Comparison of ENCODE assay signal across 9 cellular contexts in genomic region chr7:17369686-17370426, GRCh38.
DNase-seq lines count a peak whose midpoint lies in the region; TF ChIP-seq lines count a peak whose summit lies in the region.
"Had no signal": no experiment of that assay in that cellular context is flagged by ENCODE, and none has a peak within 500 bp of the region (broad histone marks: within the 10 kb centered on the region; RNA-seq: fewer than 3 reads in every experiment).

No MANE protein-coding gene starts in this region.

- no peak overlapping the region for H3K4me3 Mint-ChIP-seq in activated naive CD4-positive, alpha-beta T cell treated with anti-CD3 and anti-CD28 coated beads, Interleukin-2, amount 10 ng/mL, durations not matched to agents 7 days and 5 days
- H3K4me3 Mint-ChIP-seq: activated B cell treated with CpG ODN at 0.5 μM for 24 hours had no signal

- H3K18ac ChIP-seq in trophoblast cell (ENCODE audit: low read length), result no peak overlapping the region

- no peak overlapping the region for H3K9ac ChIP-seq in trophoblast cell (ENCODE audit: low read length)

- H3K36me3 ChIP-seq in Peyer's patch (no peaks in the 10 kb centered on the region), trophoblast cell (ENCODE audit: control insufficient read depth in 1 of 2, insufficient read depth in 2 of 2, low read length in 2 of 2) (no peaks in the 10 kb centered on the region)

- H3K4ac ChIP-seq in trophoblast cell (ENCODE audit: low read depth, low read length), result no peak overlapping the region

- H3K4me1 ChIP-seq in Peyer's patch (peaks cover 0 to 18% (median 0%) of the 10 kb centered on the region in 4 donors), trophoblast cell (ENCODE audit: control insufficient read depth in 1 of 2, insufficient read depth in 2 of 2, low read length in 2 of 2) (no peaks in the 10 kb centered on the region)

- no peak overlapping the region for H2AK5ac ChIP-seq in trophoblast cell (ENCODE audit: low read length)

- H3K4me3 ChIP-seq in Peyer's patch (no peak overlapping the region), trophoblast cell (ENCODE audit: low read depth, low read length) (no peak overlapping the region)

- CTCF ChIA-PET in activated naive CD4-positive, alpha-beta T cell treated with anti-CD3 and anti-CD28 coated beads, Interleukin-2, amount 10 ng/mL, durations not matched to agents 7 days and 5 days (lab: Charles Lee), result interaction anchor here (0.7 kb wide), 1 partner anchor 1674 kb away, joined by 4 read pairs; no protein-coding TSS in a partner anchor

- no peak for TF ChIP-seq POLR2A in Peyer's patch (IDR thresholded peaks at IDR 0.05)

- no peak overlapping the region for H2BK5ac ChIP-seq in trophoblast cell (ENCODE audit: low read depth, low read length, poor library complexity)

- H3K27me3 Mint-ChIP-seq in activated naive CD4-positive, alpha-beta T cell treated with anti-CD3 and anti-CD28 coated beads, Interleukin-2, amount 10 ng/mL, durations not matched to agents 7 days and 5 days, result no peaks in the 10 kb centered on the region
- H3K27me3 Mint-ChIP-seq: activated B cell treated with CpG ODN at 0.5 μM for 24 hours had no signal

- no peak overlapping the region for H2AFZ ChIP-seq in trophoblast cell (ENCODE audit: insufficient read depth, low read length, poor library complexity)

- no peak overlapping the region for H4K8ac ChIP-seq in trophoblast cell (ENCODE audit: low read depth, low read length)

- H3K79me2 ChIP-seq in trophoblast cell (ENCODE audit: control insufficient read depth, insufficient read depth, low read length, poor library complexity), result no peaks in the 10 kb centered on the region

- H3K27ac Mint-ChIP-seq in activated naive CD4-positive, alpha-beta T cell treated with anti-CD3 and anti-CD28 coated beads, Interleukin-2, amount 10 ng/mL, durations not matched to agents 7 days and 5 days, result no peak overlapping the region
- H3K27ac Mint-ChIP-seq: activated B cell treated with CpG ODN at 0.5 μM for 24 hours had no signal

- H3K36me3 Mint-ChIP-seq in activated naive CD4-positive, alpha-beta T cell treated with anti-CD3 and anti-CD28 coated beads, Interleukin-2, amount 10 ng/mL, durations not matched to agents 7 days and 5 days, result no peaks in the 10 kb centered on the region

- peak; percentile 89 for DNase-seq in ELR (ENCODE audit: low read depth)
- no peak for DNase-seq in Peyer's patch
- DNase-seq in fibroblast of gingiva (ENCODE audit: low read depth), result peak; percentile 98
- peak; percentile 66 to 91 for DNase-seq in trophoblast cell
- DNase-seq in NCI-H2171 (lab: John Stamatoyannopoulos, UW), result no peak
- no peak for DNase-seq in activated CD4-positive, CD25-positive, alpha-beta regulatory T cell (lab: John Stamatoyannopoulos, UW)
- DNase-seq in activated naive CD4-positive, alpha-beta T cell treated with anti-CD3 and anti-CD28 coated beads, Interleukin-2, amount 10 ng/mL, durations not matched to agents 7 days and 5 days, result no peak
- no peak for DNase-seq in NCI-H524 treated with DMSO at 0.1 percent for 48 hours (lab: John Stamatoyannopoulos, UW)
- DNase-seq: activated B cell treated with CpG ODN at 0.5 μM for 24 hours had no signal

- no peak overlapping the region for H2BK12ac ChIP-seq in trophoblast cell (ENCODE audit: low read length)

- H3K9me3 ChIP-seq in Peyer's patch, result no peaks in the 10 kb centered on the region
- H3K9me3 ChIP-seq in trophoblast cell (ENCODE audit: insufficient read depth, low read depth, low read length), result no peaks in the 10 kb centered on the region

- H3K23ac ChIP-seq in trophoblast cell (ENCODE audit: low read length), result no peak overlapping the region

- H2BK120ac ChIP-seq in trophoblast cell (ENCODE audit: insufficient read depth, low read length, poor library complexity), result no peak overlapping the region

- TF ChIP-seq CTCF in Peyer's patch (IDR thresholded peaks at IDR 0.05), result no peak

- H3K79me1 ChIP-seq in trophoblast cell (ENCODE audit: low read length), result no peaks in the 10 kb centered on the region

- H3K4me2 ChIP-seq in trophoblast cell (ENCODE audit: low read length), result no peak overlapping the region

- peak overlapping the region in 3 of 4 donors; percentile 28 to 49 (median 32) for H3K27ac ChIP-seq in Peyer's patch
- H3K27ac ChIP-seq in trophoblast cell (ENCODE audit: low read depth, low read length), result no peak overlapping the region

- H4K91ac ChIP-seq in trophoblast cell (ENCODE audit: low read depth, low read length), result no peak overlapping the region

- H3K9me3 Mint-ChIP-seq in activated naive CD4-positive, alpha-beta T cell treated with anti-CD3 and anti-CD28 coated beads, Interleukin-2, amount 10 ng/mL, durations not matched to agents 7 days and 5 days, result no peaks in the 10 kb centered on the region
- H3K9me3 Mint-ChIP-seq: activated B cell treated with CpG ODN at 0.5 μM for 24 hours had no signal

- no peak overlapping the region for H4K12ac ChIP-seq in trophoblast cell (ENCODE audit: low read depth, low read length)

- no peak overlapping the region for H3K14ac ChIP-seq in trophoblast cell (ENCODE audit: low read length)

- WGBS in trophoblast cell (ENCODE audit: extremely low coverage, insufficient coverage, insufficient read length), result no CpG with 5 or more reads among the region's 8 CpGs

- peaks cover 7% of the 10 kb centered on the region for H3K4me1 Mint-ChIP-seq in activated naive CD4-positive, alpha-beta T cell treated with anti-CD3 and anti-CD28 coated beads, Interleukin-2, amount 10 ng/mL, durations not matched to agents 7 days and 5 days
- H3K4me1 Mint-ChIP-seq: activated B cell treated with CpG ODN at 0.5 μM for 24 hours had no signal

- no peaks in the 10 kb centered on the region for H3K27me3 ChIP-seq in Peyer's patch
- H3K27me3 ChIP-seq in trophoblast cell (ENCODE audit: insufficient read depth, low read length), result no peaks in the 10 kb centered on the region

Comparison
In these comparisons a context has a peak if more than half of its experiments do, and no peak if none do; other contexts are left out.
1. DNase-seq: peak in ELR (single experiment), fibroblast of gingiva (single experiment) and trophoblast cell (2 of 2); none in Peyer's patch (0 of 3), NCI-H2171 (single experiment), activated CD4-positive, CD25-positive, alpha-beta regulatory T cell (0 of 4), activated naive CD4-positive, alpha-beta T cell treated with anti-CD3 and anti-CD28 coated beads, Interleukin-2, amount 10 ng/mL, durations not matched to agents 7 days and 5 days (single experiment) and NCI-H524 treated with DMSO at 0.1 percent for 48 hours (single experiment).